In genomic region chr4:167555338-167556022, GRCh38 we compare ENCODE assay signal across 1 cellular context.
A peak's percentile ranks its signal among the peaks of the same experiment; 100 is the strongest.
TF ChIP-seq lines count a peak whose summit lies in the region.

No MANE protein-coding gene starts in this region.

TF ChIP-seq in GM12878, 131 proteins besides CTCF, POLR2A, EP300 and RAD21 (continued from another document):
- TF ChIP-seq RELB (IDR thresholded peaks at IDR 0.05; ENCODE audit: low read depth) = 0 out of 2 replicates have a peak, but pooled peaks have one; percentile 18
- peak; percentile 39; the same call in 1 of the 2 replicates for TF ChIP-seq RAD51 (IDR thresholded peaks at IDR 0.05)
- 0 out of 2 replicates have a peak, but pooled peaks have one; percentile 26 for TF ChIP-seq IKZF1 (conservative IDR thresholded peaks at IDR 0.05)
- TF ChIP-seq KAT2A (conservative IDR thresholded peaks at IDR 0.05; ENCODE audit: control insufficient read depth, low read depth, low read length) = no peak
- TF ChIP-seq, protein P1, sequence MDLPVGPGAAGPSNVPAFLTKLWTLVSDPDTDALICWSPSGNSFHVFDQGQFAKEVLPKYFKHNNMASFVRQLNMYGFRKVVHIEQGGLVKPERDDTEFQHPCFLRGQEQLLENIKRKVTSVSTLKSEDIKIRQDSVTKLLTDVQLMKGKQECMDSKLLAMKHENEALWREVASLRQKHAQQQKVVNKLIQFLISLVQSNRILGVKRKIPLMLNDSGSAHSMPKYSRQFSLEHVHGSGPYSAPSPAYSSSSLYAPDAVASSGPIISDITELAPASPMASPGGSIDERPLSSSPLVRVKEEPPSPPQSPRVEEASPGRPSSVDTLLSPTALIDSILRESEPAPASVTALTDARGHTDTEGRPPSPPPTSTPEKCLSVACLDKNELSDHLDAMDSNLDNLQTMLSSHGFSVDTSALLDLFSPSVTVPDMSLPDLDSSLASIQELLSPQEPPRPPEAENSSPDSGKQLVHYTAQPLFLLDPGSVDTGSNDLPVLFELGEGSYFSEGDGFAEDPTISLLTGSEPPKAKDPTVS (IDR thresholded peaks at IDR 0.05; ENCODE audit: low read depth, low read length) = no peak
- peak; percentile 28 for TF ChIP-seq MEF2B (IDR thresholded peaks at IDR 0.05; ENCODE audit: partially characterized antibody, poor library complexity, severe bottlenecking)
- TF ChIP-seq, protein P2, sequence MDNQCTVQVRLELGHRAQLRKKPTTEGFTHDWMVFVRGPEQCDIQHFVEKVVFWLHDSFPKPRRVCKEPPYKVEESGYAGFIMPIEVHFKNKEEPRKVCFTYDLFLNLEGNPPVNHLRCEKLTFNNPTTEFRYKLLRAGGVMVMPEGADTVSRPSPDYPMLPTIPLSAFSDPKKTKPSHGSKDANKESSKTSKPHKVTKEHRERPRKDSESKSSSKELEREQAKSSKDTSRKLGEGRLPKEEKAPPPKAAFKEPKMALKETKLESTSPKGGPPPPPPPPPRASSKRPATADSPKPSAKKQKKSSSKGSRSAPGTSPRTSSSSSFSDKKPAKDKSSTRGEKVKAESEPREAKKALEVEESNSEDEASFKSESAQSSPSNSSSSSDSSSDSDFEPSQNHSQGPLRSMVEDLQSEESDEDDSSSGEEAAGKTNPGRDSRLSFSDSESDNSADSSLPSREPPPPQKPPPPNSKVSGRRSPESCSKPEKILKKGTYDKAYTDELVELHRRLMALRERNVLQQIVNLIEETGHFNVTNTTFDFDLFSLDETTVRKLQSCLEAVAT (IDR thresholded peaks at IDR 0.05) = 0 out of 2 replicates have a peak, but pooled peaks have one; percentile 35
TF ChIP-seq in GM12878: peak in this region for 6.
